Comparison of ENCODE assay signal across 8 cellular contexts in the genomic region with DNA sequence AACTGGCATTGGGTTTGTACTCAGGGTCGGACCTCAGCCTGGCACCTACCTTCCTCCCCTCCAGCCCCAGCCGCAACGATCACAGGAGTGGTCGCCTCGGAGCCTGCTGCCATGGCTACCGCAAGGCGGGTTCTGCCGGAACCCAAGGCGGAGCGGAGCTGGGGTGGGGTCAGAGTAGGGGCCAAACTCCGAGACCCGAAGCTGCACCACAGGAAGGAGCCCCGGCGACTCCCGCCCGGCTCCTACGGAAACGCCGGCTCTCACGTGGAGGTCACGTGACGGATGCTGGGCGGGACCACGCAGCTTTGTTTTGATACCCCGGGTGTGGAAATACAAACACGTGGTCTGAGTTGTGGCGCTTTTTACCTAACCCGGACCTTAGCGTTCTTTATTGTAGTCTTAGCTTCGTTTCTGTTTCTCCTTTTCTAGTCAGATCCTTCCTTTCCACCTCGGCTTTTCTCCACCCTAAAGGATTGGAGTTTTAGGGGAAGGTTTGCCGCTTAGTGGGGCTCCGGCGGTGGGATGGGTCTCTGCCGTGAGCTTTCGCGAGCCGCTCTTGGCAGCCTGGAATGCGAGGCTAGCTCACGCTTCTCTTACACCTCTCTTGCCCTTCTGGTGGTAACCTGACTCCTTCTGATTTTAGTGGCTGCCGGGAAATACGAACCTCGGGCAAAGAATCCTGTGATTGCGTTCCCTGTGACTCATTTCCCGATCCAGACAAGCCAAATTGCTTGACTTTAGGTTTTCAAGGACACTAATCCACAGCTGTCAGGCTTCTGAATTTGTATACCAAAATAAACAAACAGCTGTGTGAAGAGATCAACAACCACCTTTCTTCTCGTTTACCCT. TPM values are rescaled to one million over a fixed set of nuclear protein-coding genes. Genes with fewer than 3 reads are reported as not detected.
DNase-seq lines count a peak whose midpoint lies in the region; ATAC-seq and TF ChIP-seq lines count a peak whose summit lies in the region.

HSPBAP1 (minus strand) TSS at position 264 of the 849 bp plus-strand sequence; CDS start at position 113, 151 bp downstream.

- H3K79me2 ChIP-seq in HCT116 (ENCODE audit: insufficient read depth, low read length): 0 out of 2 replicates have a peak, but pooled peaks cover 3% of the 10 kb centered on the region

- H3K9me3 Mint-ChIP-seq in activated naive CD4-positive, alpha-beta T cell treated with anti-CD3 and anti-CD28 coated beads, Interleukin-2, amount 50 U/mL, for 24 hours: no peaks in the 10 kb centered on the region
- no peaks in the 10 kb centered on the region for H3K9me3 Mint-ChIP-seq in progenitor cell of endocrine pancreas (ENCODE audit: low read depth)

- H3K4me2 ChIP-seq in HCT116 (ENCODE audit: low read length): peak within 1 kb of the TSS; percentile 92

- DNase-seq in ELR (ENCODE audit: low read depth) (peak; percentile 96), HCT116 (ENCODE audit: low read depth, low spot score) (peak; percentile 87), NT2/D1 (ENCODE audit: low read depth, low spot score) (peak; percentile 89), Right ventricle myocardium superior (peak; percentile 97), progenitor cell of endocrine pancreas (ENCODE audit: low spot score, unreplicated experiment) (peak; percentile 84), NCI-H446 treated with DMSO at 0.1 percent for 48 hours (lab: John Stamatoyannopoulos, UW) (no peak)

- CTCF ChIA-PET in HCT116 (lab: Charles Lee): interaction anchor here (1.0 to 1.3 kb wide), 3 partner anchors 9 to 401 kb away, joined by 3 to 5 read pairs (median 3); no protein-coding TSS in a partner anchor

- H3K9ac ChIP-seq in HCT116 (ENCODE audit: low read length): peak within 1 kb of the TSS; percentile 75
- H3K9ac ChIP-seq in NT2/D1 (ENCODE audit: insufficient read length, low read depth): peak within 1 kb of the TSS; percentile 87

- no peaks in the 10 kb centered on the region for H3K36me3 ChIP-seq in HCT116 (ENCODE audit: control insufficient read depth in 1 of 2, insufficient read depth in 2 of 2, low read length in 2 of 2)
- no peaks in the 10 kb centered on the region for H3K36me3 ChIP-seq in NT2/D1 (ENCODE audit: insufficient read depth, insufficient read length, low read length)
- H3K36me3 ChIP-seq in urinary bladder (ENCODE audit: insufficient read depth): no peaks in the 10 kb centered on the region

- H3K4me1 ChIP-seq in HCT116 (ENCODE audit: control insufficient read depth in 1 of 2, insufficient read depth in 2 of 2, low read length in 2 of 2) (peaks cover 10 to 28% of the 10 kb centered on the region in 2 experiments), NT2/D1 (ENCODE audit: insufficient read depth, insufficient read length) (no peaks in the 10 kb centered on the region), urinary bladder (ENCODE audit: insufficient read depth) (peaks cover 2% of the 10 kb centered on the region)

- no peaks in the 10 kb centered on the region for H3K27me3 ChIP-seq in HCT116 (ENCODE audit: insufficient read depth, low read length)
- H3K27me3 ChIP-seq in NT2/D1 (ENCODE audit: insufficient read depth, insufficient read length): peaks cover 20% of the 10 kb centered on the region

- no peaks in the 10 kb centered on the region for H3K9me2 ChIP-seq in HCT116 (ENCODE audit: insufficient read depth)

- no TSS peak for BruUV-seq in HCT116 (replicated peaks; lab: Mats Ljungman, UMichigan)

- peaks cover 3% of the 10 kb centered on the region for H3K36me3 Mint-ChIP-seq in activated naive CD4-positive, alpha-beta T cell treated with anti-CD3 and anti-CD28 coated beads, Interleukin-2, amount 50 U/mL, for 24 hours
- no peaks in the 10 kb centered on the region for H3K36me3 Mint-ChIP-seq in progenitor cell of endocrine pancreas (ENCODE audit: insufficient read depth)

- no peak within 1 kb of the TSS for H3K4me3 Mint-ChIP-seq in activated naive CD4-positive, alpha-beta T cell treated with anti-CD3 and anti-CD28 coated beads, Interleukin-2, amount 50 U/mL, for 24 hours
- H3K4me3 Mint-ChIP-seq in progenitor cell of endocrine pancreas (ENCODE audit: low read depth): no peak within 1 kb of the TSS

- H3K27ac ChIP-seq in HCT116 (ENCODE audit: low read depth, low read length) (peak within 1 kb of the TSS; percentile 74), urinary bladder (ENCODE audit: low read depth) (peak within 1 kb of the TSS; percentile 95)

- intact Hi-C loops in HCT116 (cut with micrococcal nuclease) (no loop called here), Right ventricle myocardium superior (cut with DNase I) (no loop called here)

- ATAC-seq in HCT116 (peak; percentile 64), Right ventricle myocardium superior (ENCODE audit: poor library complexity) (peak; percentile 84)

- RAD21 ChIA-PET in HCT116 (lab: Charles Lee; ENCODE audit: low non-redundant PET in 1 of 2, low total read pairs in 2 of 2, uncharacterized antibody in 2 of 2, unreplicated experiment in 2 of 2): interaction anchor here in 1 of 2 experiments (0.6 kb wide), 2 partner anchors 232 to 514 kb away, joined by 3 to 4 read pairs; no protein-coding TSS in a partner anchor

- peaks cover 30% of the 10 kb centered on the region for H3K4me1 Mint-ChIP-seq in activated naive CD4-positive, alpha-beta T cell treated with anti-CD3 and anti-CD28 coated beads, Interleukin-2, amount 50 U/mL, for 24 hours
- H3K4me1 Mint-ChIP-seq in progenitor cell of endocrine pancreas (ENCODE audit: low read depth): peaks cover 22% of the 10 kb centered on the region

- TF ChIP-seq POLR2A in HCT116 (IDR thresholded peaks at IDR 0.05; ENCODE audit: borderline replicate concordance, extremely low read depth, insufficient read depth, insufficient read length): peak; percentile 51

- no peak for TF ChIP-seq CTCF in HCT116 (IDR thresholded peaks at IDR 0.05 in 2 of 3, conservative IDR thresholded peaks at IDR 0.05 in 1 of 3; ENCODE audit: borderline replicate concordance in 1 of 3, insufficient read depth in 1 of 3, low read depth in 2 of 3, low read length in 2 of 3)
- no peak for TF ChIP-seq CTCF in progenitor cell of endocrine pancreas (IDR thresholded peaks at IDR 0.05; ENCODE audit: unreplicated experiment)

- H3K9me3 ChIP-seq in HCT116 (ENCODE audit: control insufficient read depth in 1 of 2, insufficient read depth in 1 of 2, low read depth in 1 of 2, low read length in 2 of 2): no peaks in the 10 kb centered on the region
- no peaks in the 10 kb centered on the region for H3K9me3 ChIP-seq in NT2/D1 (ENCODE audit: insufficient read depth, low read length)

- peak within 1 kb of the TSS; percentile 61 to 69 for H3K4me3 ChIP-seq in HCT116 (replicated peaks in 1 of 2; ENCODE audit: low read depth in 1 of 2, low read length in 2 of 2)
- H3K4me3 ChIP-seq in NT2/D1 (ENCODE audit: insufficient read length, low read depth): peak within 1 kb of the TSS; percentile 82
- peak within 1 kb of the TSS; percentile 72 for H3K4me3 ChIP-seq in urinary bladder (ENCODE audit: low read depth, low read length)

- no peak for TF ChIP-seq RAD21 in HCT116 (IDR thresholded peaks at IDR 0.05; ENCODE audit: low read depth)

- under 1% methylated on average over 46 of the region's 46 CpGs for WGBS in urinary bladder

- H3K27me3 Mint-ChIP-seq in activated naive CD4-positive, alpha-beta T cell treated with anti-CD3 and anti-CD28 coated beads, Interleukin-2, amount 50 U/mL, for 24 hours: no peaks in the 10 kb centered on the region
- no peaks in the 10 kb centered on the region for H3K27me3 Mint-ChIP-seq in progenitor cell of endocrine pancreas

- H3K27ac Mint-ChIP-seq in activated naive CD4-positive, alpha-beta T cell treated with anti-CD3 and anti-CD28 coated beads, Interleukin-2, amount 50 U/mL, for 24 hours: peak within 1 kb of the TSS; percentile 88
- peak within 1 kb of the TSS; percentile 100 for H3K27ac Mint-ChIP-seq in progenitor cell of endocrine pancreas

- H4K20me1 ChIP-seq in HCT116 (ENCODE audit: insufficient read depth): no peaks in the 10 kb centered on the region

- peak within 1 kb of the TSS; percentile 86 for H2AFZ ChIP-seq in HCT116 (ENCODE audit: low read depth, low read length, poor library complexity, severe bottlenecking)

- POLR2A ChIA-PET in HCT116 (lab: Charles Lee): interaction anchor here (0.8 to 1.5 kb wide), 4 partner anchors 10 to 410 kb away, joined by 3 to 5 read pairs (median 3); partner anchors contain the start of genes FAM162A and PDIA5

TF ChIP-seq in HCT116, 20 proteins besides CTCF, POLR2A, EP300 and RAD21:
- TF ChIP-seq SP1 (IDR thresholded peaks at IDR 0.05; ENCODE audit: low read depth) (peak; percentile 57; the same call in 1 of the 2 replicates), CBX3 (IDR thresholded peaks at IDR 0.05; ENCODE audit: low read depth) (peak; percentile 60; the same call in 1 of the 2 replicates), SIN3A (IDR thresholded peaks at IDR 0.05; ENCODE audit: low read depth) (peak; percentile 91), FOSL1 (IDR thresholded peaks at IDR 0.05; ENCODE audit: low read depth) (peak; percentile 62), POLR2AphosphoS5 (IDR thresholded peaks at IDR 0.05; ENCODE audit: low read depth, low read length) (peak; percentile 56), JUND (IDR thresholded peaks at IDR 0.05) (no peak)
- TF ChIP-seq, protein P1, sequence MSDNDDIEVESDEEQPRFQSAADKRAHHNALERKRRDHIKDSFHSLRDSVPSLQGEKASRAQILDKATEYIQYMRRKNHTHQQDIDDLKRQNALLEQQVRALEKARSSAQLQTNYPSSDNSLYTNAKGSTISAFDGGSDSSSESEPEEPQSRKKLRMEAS (IDR thresholded peaks at IDR 0.05): peak; percentile 98
- TF ChIP-seq, protein P2, sequence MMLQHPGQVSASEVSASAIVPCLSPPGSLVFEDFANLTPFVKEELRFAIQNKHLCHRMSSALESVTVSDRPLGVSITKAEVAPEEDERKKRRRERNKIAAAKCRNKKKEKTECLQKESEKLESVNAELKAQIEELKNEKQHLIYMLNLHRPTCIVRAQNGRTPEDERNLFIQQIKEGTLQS (IDR thresholded peaks at IDR 0.05): no peak

RNA-seq across cellular contexts. Expression of gene HSPBAP1, which starts in this region (rescaled TPM):
- 6.6 TPM for total RNA-seq in HCT116 (2021; ENCODE audit: unreplicated experiment)
- polyA plus RNA-seq in HCT116 (2012): 2.5 and 4.6 TPM in 2 replicates
- 5.5 TPM for total RNA-seq in Right ventricle myocardium superior
- total RNA-seq in progenitor cell of endocrine pancreas: 11.9 and 12.8 TPM in 2 replicates
- 13.2 TPM for total RNA-seq in urinary bladder
- polyA plus RNA-seq in urinary bladder: 5.7 TPM
